ENCODE assay signal across 1 cellular context in the genomic region with DNA sequence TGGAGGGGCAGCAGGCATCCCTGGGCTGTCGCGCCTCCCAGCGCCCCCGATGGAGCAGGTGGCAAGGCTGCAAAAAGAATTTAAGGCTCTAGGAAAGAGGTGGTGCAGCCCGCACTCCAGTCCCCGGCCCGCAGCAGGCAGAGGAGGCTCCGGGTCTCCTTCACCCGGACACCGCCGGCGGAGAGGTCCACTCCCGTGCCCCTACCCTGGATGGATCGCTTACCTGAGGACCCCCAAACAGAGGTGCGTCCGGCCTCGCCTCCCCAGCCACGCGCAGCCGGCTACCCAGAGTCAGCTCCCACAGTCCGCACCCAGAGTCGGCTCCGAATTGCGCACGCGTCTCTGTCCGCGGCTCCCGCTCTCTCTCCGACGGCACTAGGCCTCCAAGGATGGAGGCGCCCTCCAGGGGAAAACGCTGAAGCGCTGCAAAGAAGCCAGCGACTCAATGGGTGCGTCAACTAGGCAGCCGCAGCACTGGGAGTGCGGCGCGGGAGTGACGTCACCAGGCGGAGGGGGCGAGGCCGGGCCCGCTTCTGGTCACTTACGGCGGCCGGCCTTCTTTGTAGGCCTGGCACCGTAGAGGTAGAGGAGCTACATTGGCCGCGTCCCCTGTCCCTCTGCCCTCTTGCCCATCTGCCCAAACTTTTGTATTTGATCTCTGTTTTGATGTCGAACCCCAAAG.
TF ChIP-seq lines count a peak whose summit lies in the region.

A gene with protein sequence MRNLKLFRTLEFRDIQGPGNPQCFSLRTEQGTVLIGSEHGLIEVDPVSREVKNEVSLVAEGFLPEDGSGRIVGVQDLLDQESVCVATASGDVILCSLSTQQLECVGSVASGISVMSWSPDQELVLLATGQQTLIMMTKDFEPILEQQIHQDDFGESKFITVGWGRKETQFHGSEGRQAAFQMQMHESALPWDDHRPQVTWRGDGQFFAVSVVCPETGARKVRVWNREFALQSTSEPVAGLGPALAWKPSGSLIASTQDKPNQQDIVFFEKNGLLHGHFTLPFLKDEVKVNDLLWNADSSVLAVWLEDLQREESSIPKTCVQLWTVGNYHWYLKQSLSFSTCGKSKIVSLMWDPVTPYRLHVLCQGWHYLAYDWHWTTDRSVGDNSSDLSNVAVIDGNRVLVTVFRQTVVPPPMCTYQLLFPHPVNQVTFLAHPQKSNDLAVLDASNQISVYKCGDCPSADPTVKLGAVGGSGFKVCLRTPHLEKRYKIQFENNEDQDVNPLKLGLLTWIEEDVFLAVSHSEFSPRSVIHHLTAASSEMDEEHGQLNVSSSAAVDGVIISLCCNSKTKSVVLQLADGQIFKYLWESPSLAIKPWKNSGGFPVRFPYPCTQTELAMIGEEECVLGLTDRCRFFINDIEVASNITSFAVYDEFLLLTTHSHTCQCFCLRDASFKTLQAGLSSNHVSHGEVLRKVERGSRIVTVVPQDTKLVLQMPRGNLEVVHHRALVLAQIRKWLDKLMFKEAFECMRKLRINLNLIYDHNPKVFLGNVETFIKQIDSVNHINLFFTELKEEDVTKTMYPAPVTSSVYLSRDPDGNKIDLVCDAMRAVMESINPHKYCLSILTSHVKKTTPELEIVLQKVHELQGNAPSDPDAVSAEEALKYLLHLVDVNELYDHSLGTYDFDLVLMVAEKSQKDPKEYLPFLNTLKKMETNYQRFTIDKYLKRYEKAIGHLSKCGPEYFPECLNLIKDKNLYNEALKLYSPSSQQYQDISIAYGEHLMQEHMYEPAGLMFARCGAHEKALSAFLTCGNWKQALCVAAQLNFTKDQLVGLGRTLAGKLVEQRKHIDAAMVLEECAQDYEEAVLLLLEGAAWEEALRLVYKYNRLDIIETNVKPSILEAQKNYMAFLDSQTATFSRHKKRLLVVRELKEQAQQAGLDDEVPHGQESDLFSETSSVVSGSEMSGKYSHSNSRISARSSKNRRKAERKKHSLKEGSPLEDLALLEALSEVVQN (N-terminal part only) (minus strand): TSS at position 484 of the 682 bp plus-strand sequence. CDS start 2,978 bp downstream, outside the sequence.

TF ChIP-seq in HEK293, 187 proteins besides CTCF, POLR2A, EP300 and RAD21 (continued from another document):
- TF ChIP-seq ZBTB20 (tag by site-specific recombination; IDR thresholded peaks at IDR 0.05) (peak; percentile 37; the same call in 1 of the 2 replicates), ZNF837 (tag by site-specific recombination; IDR thresholded peaks at IDR 0.05) (no peak), ZNF707 (tag by site-specific recombination; IDR thresholded peaks at IDR 0.05) (no peak), ZNF366 (tag by site-specific recombination; conservative IDR thresholded peaks at IDR 0.05) (peak; percentile 20; the same call in 1 of the 2 replicates), ZNF843 (tag by site-specific recombination; IDR thresholded peaks at IDR 0.05) (0 out of 2 replicates have a peak, but pooled peaks have one; percentile 8), ZNF2 (tag by site-specific recombination; IDR thresholded peaks at IDR 0.05) (peak; percentile 79), ZNF561 (tag by site-specific recombination; IDR thresholded peaks at IDR 0.05; ENCODE audit: borderline replicate concordance) (peak; percentile 70), ZNF335 (tag by site-specific recombination; conservative IDR thresholded peaks at IDR 0.05) (peak; percentile 68; the same call in 1 of the 2 replicates), HOXA7 (CRISPR knock-in tag; IDR thresholded peaks at IDR 0.05; ENCODE audit: borderline replicate concordance) (0 out of 2 replicates have a peak, but pooled peaks have one; percentile 62), ZNF514 (tag by site-specific recombination; IDR thresholded peaks at IDR 0.05) (no peak), ZNF341 (tag by site-specific recombination; IDR thresholded peaks at IDR 0.05; ENCODE audit: low read depth) (peak; percentile 21; the same call in 1 of the 2 replicates), ZXDB (tag by site-specific recombination; IDR thresholded peaks at IDR 0.05) (peak; percentile 51; the same call in 1 of the 2 replicates), ZNF777 (tag by site-specific recombination; IDR thresholded peaks at IDR 0.05; ENCODE audit: borderline replicate concordance) (peak; percentile 64; the same call in 1 of the 2 replicates), SP2 (tag by site-specific recombination; IDR thresholded peaks at IDR 0.05) (no peak), ZNF391 (tag by site-specific recombination; IDR thresholded peaks at IDR 0.05; ENCODE audit: borderline replicate concordance, low read depth) (peak; percentile 59; the same call in 1 of the 2 replicates), TCF7L2 (IDR thresholded peaks at IDR 0.05; ENCODE audit: borderline replicate concordance, low read depth, low read length) (no peak), HOXD13 (CRISPR knock-in tag; IDR thresholded peaks at IDR 0.05; ENCODE audit: borderline replicate concordance) (no peak), ZNF629 (tag by site-specific recombination; IDR thresholded peaks at IDR 0.05) (peak; percentile 97), SCRT2 (tag by site-specific recombination; IDR thresholded peaks at IDR 0.05) (no peak), ZNF324 (tag by site-specific recombination; IDR thresholded peaks at IDR 0.05) (peak; percentile 59; the same call in 1 of the 2 replicates), ZNF76 (tag by site-specific recombination; IDR thresholded peaks at IDR 0.05; ENCODE audit: borderline replicate concordance, low read depth) (peak; percentile 37; the same call in 1 of the 2 replicates), ZNF664 (tag by site-specific recombination; IDR thresholded peaks at IDR 0.05) (no peak), ZNF423 (tag by site-specific recombination; IDR thresholded peaks at IDR 0.05) (0 out of 2 replicates have a peak, but pooled peaks have one; percentile 13)
- TF ChIP-seq, protein P1, sequence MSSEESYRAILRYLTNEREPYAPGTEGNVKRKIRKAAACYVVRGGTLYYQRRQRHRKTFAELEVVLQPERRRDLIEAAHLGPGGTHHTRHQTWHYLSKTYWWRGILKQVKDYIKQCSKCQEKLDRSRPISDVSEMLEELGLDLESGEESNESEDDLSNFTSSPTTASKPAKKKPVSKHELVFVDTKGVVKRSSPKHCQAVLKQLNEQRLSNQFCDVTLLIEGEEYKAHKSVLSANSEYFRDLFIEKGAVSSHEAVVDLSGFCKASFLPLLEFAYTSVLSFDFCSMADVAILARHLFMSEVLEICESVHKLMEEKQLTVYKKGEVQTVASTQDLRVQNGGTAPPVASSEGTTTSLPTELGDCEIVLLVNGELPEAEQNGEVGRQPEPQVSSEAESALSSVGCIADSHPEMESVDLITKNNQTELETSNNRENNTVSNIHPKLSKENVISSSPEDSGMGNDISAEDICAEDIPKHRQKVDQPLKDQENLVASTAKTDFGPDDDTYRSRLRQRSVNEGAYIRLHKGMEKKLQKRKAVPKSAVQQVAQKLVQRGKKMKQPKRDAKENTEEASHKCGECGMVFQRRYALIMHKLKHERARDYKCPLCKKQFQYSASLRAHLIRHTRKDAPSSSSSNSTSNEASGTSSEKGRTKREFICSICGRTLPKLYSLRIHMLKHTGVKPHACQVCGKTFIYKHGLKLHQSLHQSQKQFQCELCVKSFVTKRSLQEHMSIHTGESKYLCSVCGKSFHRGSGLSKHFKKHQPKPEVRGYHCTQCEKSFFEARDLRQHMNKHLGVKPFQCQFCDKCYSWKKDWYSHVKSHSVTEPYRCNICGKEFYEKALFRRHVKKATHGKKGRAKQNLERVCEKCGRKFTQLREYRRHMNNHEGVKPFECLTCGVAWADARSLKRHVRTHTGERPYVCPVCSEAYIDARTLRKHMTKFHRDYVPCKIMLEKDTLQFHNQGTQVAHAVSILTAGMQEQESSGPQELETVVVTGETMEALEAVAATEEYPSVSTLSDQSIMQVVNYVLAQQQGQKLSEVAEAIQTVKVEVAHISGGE (tag by site-specific recombination; conservative IDR thresholded peaks at IDR 0.05; ENCODE audit: low read depth), result peak; percentile 16
- TF ChIP-seq, protein P2, sequence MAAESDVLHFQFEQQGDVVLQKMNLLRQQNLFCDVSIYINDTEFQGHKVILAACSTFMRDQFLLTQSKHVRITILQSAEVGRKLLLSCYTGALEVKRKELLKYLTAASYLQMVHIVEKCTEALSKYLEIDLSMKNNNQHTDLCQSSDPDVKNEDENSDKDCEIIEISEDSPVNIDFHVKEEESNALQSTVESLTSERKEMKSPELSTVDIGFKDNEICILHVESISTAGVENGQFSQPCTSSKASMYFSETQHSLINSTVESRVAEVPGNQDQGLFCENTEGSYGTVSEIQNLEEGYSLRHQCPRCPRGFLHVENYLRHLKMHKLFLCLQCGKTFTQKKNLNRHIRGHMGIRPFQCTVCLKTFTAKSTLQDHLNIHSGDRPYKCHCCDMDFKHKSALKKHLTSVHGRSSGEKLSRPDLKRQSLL (tag by site-specific recombination; IDR thresholded peaks at IDR 0.05), result peak; percentile 73
- TF ChIP-seq, protein P3, sequence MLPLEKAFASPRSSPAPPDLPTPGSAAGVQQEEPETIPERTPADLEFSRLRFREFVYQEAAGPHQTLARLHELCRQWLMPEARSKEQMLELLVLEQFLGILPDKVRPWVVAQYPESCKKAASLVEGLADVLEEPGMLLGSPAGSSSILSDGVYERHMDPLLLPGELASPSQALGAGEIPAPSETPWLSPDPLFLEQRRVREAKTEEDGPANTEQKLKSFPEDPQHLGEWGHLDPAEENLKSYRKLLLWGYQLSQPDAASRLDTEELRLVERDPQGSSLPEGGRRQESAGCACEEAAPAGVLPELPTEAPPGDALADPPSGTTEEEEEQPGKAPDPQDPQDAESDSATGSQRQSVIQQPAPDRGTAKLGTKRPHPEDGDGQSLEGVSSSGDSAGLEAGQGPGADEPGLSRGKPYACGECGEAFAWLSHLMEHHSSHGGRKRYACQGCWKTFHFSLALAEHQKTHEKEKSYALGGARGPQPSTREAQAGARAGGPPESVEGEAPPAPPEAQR (tag by site-specific recombination; IDR thresholded peaks at IDR 0.05), result no peak
- TF ChIP-seq, protein P4, sequence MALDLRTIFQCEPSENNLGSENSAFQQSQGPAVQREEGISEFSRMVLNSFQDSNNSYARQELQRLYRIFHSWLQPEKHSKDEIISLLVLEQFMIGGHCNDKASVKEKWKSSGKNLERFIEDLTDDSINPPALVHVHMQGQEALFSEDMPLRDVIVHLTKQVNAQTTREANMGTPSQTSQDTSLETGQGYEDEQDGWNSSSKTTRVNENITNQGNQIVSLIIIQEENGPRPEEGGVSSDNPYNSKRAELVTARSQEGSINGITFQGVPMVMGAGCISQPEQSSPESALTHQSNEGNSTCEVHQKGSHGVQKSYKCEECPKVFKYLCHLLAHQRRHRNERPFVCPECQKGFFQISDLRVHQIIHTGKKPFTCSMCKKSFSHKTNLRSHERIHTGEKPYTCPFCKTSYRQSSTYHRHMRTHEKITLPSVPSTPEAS (tag by site-specific recombination; IDR thresholded peaks at IDR 0.05), result no peak
